Comparison of ENCODE assay signal across 8 cellular contexts in the genomic region with DNA sequence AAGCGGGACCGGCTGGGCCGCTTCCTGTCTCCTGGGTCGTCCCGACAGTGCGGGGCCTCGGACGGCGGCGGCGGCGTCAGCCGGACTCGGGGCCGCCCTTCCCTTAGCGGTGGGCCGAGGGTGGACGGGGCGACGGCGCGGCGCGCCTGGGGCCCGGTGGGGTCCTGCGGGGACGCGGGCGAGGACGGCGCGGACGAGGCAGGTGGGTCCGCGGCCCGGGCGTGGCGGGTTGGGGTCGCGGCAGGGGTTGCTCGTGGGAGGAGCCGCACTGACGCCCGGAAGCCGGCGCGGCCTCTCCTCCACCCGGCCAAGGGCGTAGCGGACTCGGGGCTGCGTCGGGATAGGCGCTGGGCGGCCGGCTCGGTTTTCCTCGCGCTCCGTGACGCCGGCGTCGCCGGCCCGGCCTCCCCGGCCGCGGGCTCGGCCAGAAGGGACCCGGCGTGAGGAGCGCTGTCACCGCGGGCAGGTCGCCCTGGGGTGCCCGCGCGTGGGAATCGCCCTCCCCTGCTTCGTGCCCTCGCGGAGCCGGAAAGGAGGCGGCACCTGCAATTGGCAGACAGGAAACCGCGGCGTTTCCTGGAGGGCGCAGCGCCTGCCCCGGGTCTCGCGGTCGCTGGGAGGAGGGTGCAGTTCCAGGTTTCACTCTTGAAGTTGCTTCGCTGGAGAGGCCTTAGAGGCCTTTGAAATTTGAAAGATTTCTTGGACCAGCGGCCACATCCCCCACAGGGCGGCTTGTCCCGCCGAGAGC. TPM values are rescaled to one million over a fixed set of nuclear protein-coding genes. Genes with fewer than 3 reads are reported as not detected.
A peak's percentile ranks its signal among the peaks of the same experiment; 100 is the strongest.
DNase-seq lines count a peak whose midpoint lies in the region; ATAC-seq and TF ChIP-seq lines count a peak whose summit lies in the region.

No MANE protein-coding gene starts in this region.

- no peak for TF ChIP-seq CTCF in Calu3 (IDR thresholded peaks at IDR 0.05; ENCODE audit: unreplicated experiment)

- no peaks in the 10 kb centered on the region for H3K27me3 Mint-ChIP-seq in Calu3 (ENCODE audit: unreplicated experiment)

- DNase-seq in Calu3, result peak; percentile 66
- peak; percentile 85 for DNase-seq in Jurkat, Clone E6-1 (ENCODE audit: low read depth, low spot score)
- peak; percentile 49 to 88 (median 70) for DNase-seq in activated CD4-positive, CD25-positive, alpha-beta regulatory T cell (lab: John Stamatoyannopoulos, UW)
- peak; percentile 93 for DNase-seq in central memory CD4-positive, alpha-beta T cell
- DNase-seq in left colon, result peak; percentile 73 to 80
- peak; percentile 64 to 77 (median 77) for DNase-seq in stimulated activated CD4-positive, alpha-beta T cell treated with anti-CD3 and anti-CD28 coated beads, TNF-alpha, amount 100 ng/mL, for 1 hour (ENCODE audit: low read depth in 3 of 3, low spot score in 1 of 3)
- no peak for DNase-seq in dedifferentiated amniotic fluid mesenchymal stem cell (ENCODE audit: extremely low spot score)

- H3K4me3 ChIP-seq in Jurkat, Clone E6-1 (ENCODE audit: low read length), result peak overlapping the region; percentile 64

- CTCF ChIA-PET in Calu3 (lab: Charles Lee), result interaction anchor here (1.3 kb wide), 1 partner anchor 16 kb away, joined by 4 read pairs; no protein-coding TSS in a partner anchor

- ATAC-seq in GM21390 (IDR thresholded peaks at IDR 0.05; ENCODE audit: unreplicated experiment) (peak; percentile 35), left colon (peak; percentile 46)

- H3K36me3 Mint-ChIP-seq in Calu3 (ENCODE audit: insufficient read depth, unreplicated experiment), result peaks cover 83% of the 10 kb centered on the region

- intact Hi-C loops in Calu3 (cut with micrococcal nuclease; ENCODE audit: unreplicated experiment) (no loop called here), left colon (cut with DNase I, micrococcal nuclease) (no loop called here)

- H3K4me3 Mint-ChIP-seq in Calu3 (ENCODE audit: low read depth, unreplicated experiment), result peak overlapping the region; percentile 81

- no TSS peak for BruUV-seq in Calu3 (replicated peaks; lab: Mats Ljungman, UMichigan)

- H3K9me3 Mint-ChIP-seq in Calu3 (ENCODE audit: low read depth, unreplicated experiment), result no peaks in the 10 kb centered on the region

- H3K27ac Mint-ChIP-seq in Calu3 (ENCODE audit: unreplicated experiment), result peak overlapping the region; percentile 81

- H3K4me1 Mint-ChIP-seq in Calu3 (ENCODE audit: low read depth, unreplicated experiment), result peaks cover 47% of the 10 kb centered on the region

RNA-seq across cellular contexts. Expression of gene ZNF276, which starts 0.5 kb away (rescaled TPM):
- total RNA-seq in Calu3 (2022) (30.6 and 37.2 TPM in 2 replicates), left colon (10 to 100 TPM; 28.9 to 42.2 TPM)
- 38.3 TPM for polyA plus RNA-seq in Jurkat, Clone E6-1 (2012; ENCODE audit: insufficient read depth, insufficient read length)

RNA-seq across cellular contexts. Expression of gene VPS9D1, which starts 1.1 kb away (rescaled TPM):
- total RNA-seq in Calu3 (2022) (26.7 and 28.2 TPM in 2 replicates), left colon (10 to 100 TPM; 19.6 to 23.2 TPM)
- 2.6 TPM for polyA plus RNA-seq in Jurkat, Clone E6-1 (2012; ENCODE audit: insufficient read depth, insufficient read length)

RNA-seq across cellular contexts. Expression of gene SPATA2L, which starts 20.3 kb away (rescaled TPM):
- total RNA-seq in Calu3 (2022) (20.7 and 23.6 TPM in 2 replicates), left colon (10 to 100 TPM; 16.3 to 27.9 TPM)
- polyA plus RNA-seq in Jurkat, Clone E6-1 (2012; ENCODE audit: insufficient read depth, insufficient read length), result 6.1 TPM

RNA-seq across cellular contexts. Expression of gene CDK10, which starts 35.3 kb away (rescaled TPM):
- total RNA-seq in Calu3 (2022) (102 and 106 TPM in 2 replicates), left colon (10 to 100 TPM; 86.1 to 92.7 TPM)
- 115 TPM for polyA plus RNA-seq in Jurkat, Clone E6-1 (2012; ENCODE audit: insufficient read depth, insufficient read length)
